ENCODE assay signal across 15 cellular contexts in the genomic region with DNA sequence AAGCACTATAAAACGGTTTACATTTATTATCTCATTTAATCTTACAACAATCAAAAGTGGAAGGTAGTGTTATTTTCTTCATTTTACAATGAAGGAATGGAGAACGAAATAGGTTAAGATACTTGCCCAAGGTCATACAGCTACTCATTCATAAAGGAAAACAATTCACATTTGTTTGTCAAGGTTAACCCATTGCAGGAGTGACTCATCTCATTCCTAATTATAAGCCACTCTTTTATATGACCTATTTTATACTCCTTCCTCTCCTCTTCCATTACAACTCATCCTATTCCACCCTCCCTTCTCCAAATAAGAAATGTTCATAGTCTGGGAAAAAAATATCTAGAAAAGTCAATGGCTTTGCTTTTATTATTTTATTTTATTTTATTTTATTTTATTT. TPM values are rescaled to one million over a fixed set of nuclear protein-coding genes. Genes with fewer than 3 reads are reported as not detected.
A peak's percentile ranks its signal among the peaks of the same experiment; 100 is the strongest.
DNase-seq lines count a peak whose midpoint lies in the region.
"Had no signal": no experiment of that assay in that cellular context is flagged by ENCODE, and none has a peak within 500 bp of the region (broad histone marks: within the 10 kb centered on the region; RNA-seq: fewer than 3 reads in every experiment).

No MANE protein-coding gene starts in this region.

- peak; percentile 70 for DNase-seq in COLO829 (ENCODE audit: low spot score)
- peak; percentile 10 for DNase-seq in HT1080 (ENCODE audit: low read depth)
- peak; percentile 54 for DNase-seq in SK-MEL-5 (ENCODE audit: low read depth, low spot score)
- DNase-seq in NCI-H526 (lab: John Stamatoyannopoulos, UW): no peak
- DNase-seq in NCI-H146 (lab: John Stamatoyannopoulos, UW): no peak
- no peak for DNase-seq in activated CD4-positive, alpha-beta T cell treated with anti-CD3 and anti-CD28 coated beads, Interleukin-2, amount 50 U/mL, for 4 hours
- DNase-seq: CD4-positive, CD25-positive, alpha-beta regulatory T cell; CD8-positive, alpha-beta T cell; DMS 273 treated with DMSO at 0.1 percent for 48 hours; DMS79; EL; GF-D8; GM23248; H9 had no signal

- in situ Hi-C loops in SK-MEL-5 (cut with HindIII; ENCODE audit: low pct_unique_long_range_greater_than_20kb, low sequenced_read_pairs): no loop called here

RNA-seq across cellular contexts. Expression of gene CRHBP, which starts 29.6 kb away (rescaled TPM):
- 0.10 and 0.20 TPM in 2 replicates for total RNA-seq in HT1080 (2014; rRNA removed; shearing (Covaris generic))
- polyA plus RNA-seq in HT1080 (2015; cell fraction: cytosol; rRNA removed): 0.03 TPM in 1 of 2 replicates, not detected in the other
- polyA plus RNA-seq in HT1080 (2015; cell fraction: nucleus; rRNA removed): not detected in 2 replicates
- total RNA-seq in SK-MEL-5 (2014; rRNA removed; shearing (Covaris generic)): not detected in 2 replicates
- polyA plus RNA-seq in SK-MEL-5 (2015; cell fraction: cytosol; rRNA removed): not detected in 2 replicates
- not detected in 2 replicates for polyA plus RNA-seq in SK-MEL-5 (2015; cell fraction: nucleus; rRNA removed)
- total RNA-seq: CD8-positive, alpha-beta T cell; GM23248; H1; H9 had no signal
- polyA plus RNA-seq: CD4-positive, CD25-positive, alpha-beta regulatory T cell; GM23248 had no signal

RNA-seq across cellular contexts. Expression of gene AGGF1, which starts 47.8 kb away (rescaled TPM):
- total RNA-seq in HT1080 (2014; rRNA removed; shearing (Covaris generic)): 24.4 and 25.2 TPM in 2 replicates
- polyA plus RNA-seq in HT1080 (2015; cell fraction: cytosol; rRNA removed): 20.5 and 29.2 TPM in 2 replicates
- 25.9 and 29.0 TPM in 2 replicates for polyA plus RNA-seq in HT1080 (2015; cell fraction: nucleus; rRNA removed)
- total RNA-seq in SK-MEL-5 (2014; rRNA removed; shearing (Covaris generic)): 31.4 and 39.1 TPM in 2 replicates
- 24.6 and 29.7 TPM in 2 replicates for polyA plus RNA-seq in SK-MEL-5 (2015; cell fraction: cytosol; rRNA removed)
- 21.4 and 31.3 TPM in 2 replicates for polyA plus RNA-seq in SK-MEL-5 (2015; cell fraction: nucleus; rRNA removed)

Comparison
In these comparisons a context has a peak if more than half of its experiments do, and no peak if none do; other contexts are left out.
1. DNase-seq: peak in COLO829 (single experiment), HT1080 (single experiment) and SK-MEL-5 (single experiment); none in NCI-H526 (0 of 2), NCI-H146 (single experiment) and activated CD4-positive, alpha-beta T cell treated with anti-CD3 and anti-CD28 coated beads, Interleukin-2, amount 50 U/mL, for 4 hours (0 of 2).